In the genomic region with DNA sequence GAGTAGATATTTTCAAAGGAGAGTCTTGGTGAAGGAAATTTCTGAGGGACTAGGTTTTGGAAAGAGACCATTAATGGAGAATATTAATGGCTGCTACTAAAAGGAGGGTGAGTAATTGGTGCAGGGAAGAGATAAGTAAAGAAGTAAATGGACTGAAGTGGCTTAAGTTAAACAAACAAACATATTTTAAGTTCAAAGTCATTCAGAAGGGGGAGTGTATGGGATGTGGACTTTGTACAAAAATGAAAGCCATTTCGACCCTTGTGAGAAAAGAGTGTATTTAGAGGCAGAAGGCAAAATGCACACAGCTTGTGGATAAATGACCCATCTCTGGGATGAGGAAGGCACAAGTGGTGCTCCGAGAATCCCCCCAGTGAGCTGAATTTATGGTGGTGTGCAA, we compare ENCODE assay signal across 14 cellular contexts.
DNase-seq lines count a peak whose midpoint lies in the region; ATAC-seq, FAIRE-seq and TF ChIP-seq lines count a peak whose summit lies in the region.
"Had no signal": no experiment of that assay in that cellular context is flagged by ENCODE, and none has a peak within 500 bp of the region (broad histone marks: within the 10 kb centered on the region; RNA-seq: fewer than 3 reads in every experiment).

No MANE protein-coding gene starts in this region.

- H3K9ac ChIP-seq in astrocyte (ENCODE audit: low read length), result no peak overlapping the region
- H3K9ac ChIP-seq in mesenchymal stem cell (ENCODE audit: low read length), result no peak overlapping the region
- H3K9ac ChIP-seq in neural progenitor cell, result no peak overlapping the region
- H3K9ac ChIP-seq: GM23248 had no signal

- H3K27ac ChIP-seq in astrocyte (ENCODE audit: low read depth, low read length) (no peak overlapping the region), mesenchymal stem cell (ENCODE audit: low read length, poor library complexity, severe bottlenecking) (no peak overlapping the region), psoas muscle (no peak overlapping the region), neural progenitor cell (no peak overlapping the region)
- H3K27ac ChIP-seq: A549, GM23248 had no signal

- no peak overlapping the region for H2AFZ ChIP-seq in astrocyte (ENCODE audit: low read depth, low read length)
- H2AFZ ChIP-seq in mesenchymal stem cell (ENCODE audit: low read depth, low read length), result no peak overlapping the region
- H2AFZ ChIP-seq in neural progenitor cell (replicated peaks), result no peak overlapping the region
- H2AFZ ChIP-seq: GM23248 had no signal

- H3K79me2 ChIP-seq in astrocyte (ENCODE audit: insufficient read depth, low read length), result no peaks in the 10 kb centered on the region
- H3K79me2 ChIP-seq in neural progenitor cell (ENCODE audit: low read depth), result no peaks in the 10 kb centered on the region

- H4K20me1 ChIP-seq in astrocyte (ENCODE audit: insufficient read depth, low read length) (no peaks in the 10 kb centered on the region), neural progenitor cell (ENCODE audit: low read depth) (no peaks in the 10 kb centered on the region)

- no peak overlapping the region for H2BK15ac ChIP-seq in mesenchymal stem cell (ENCODE audit: low read depth, poor library complexity, severe bottlenecking)

- H2BK120ac ChIP-seq in mesenchymal stem cell (ENCODE audit: low read depth, low read length), result no peak overlapping the region

- H3K4me3 Mint-ChIP-seq in astrocyte (ENCODE audit: unreplicated experiment) (no peak overlapping the region), neural progenitor cell (no peak overlapping the region)
- H3K4me3 Mint-ChIP-seq: CD8-positive, alpha-beta memory T cell had no signal

- H3K27ac Mint-ChIP-seq in astrocyte (ENCODE audit: unreplicated experiment) (no peak overlapping the region), neural progenitor cell (no peak overlapping the region)
- H3K27ac Mint-ChIP-seq: CD8-positive, alpha-beta memory T cell had no signal

- no peaks in the 10 kb centered on the region for H3K9me3 ChIP-seq in astrocyte (ENCODE audit: insufficient read depth, low read depth, low read length)
- H3K9me3 ChIP-seq in mesenchymal stem cell (ENCODE audit: control insufficient read depth, low read length), result no peaks in the 10 kb centered on the region
- H3K9me3 ChIP-seq in psoas muscle, result no peaks in the 10 kb centered on the region
- H3K9me3 ChIP-seq in neural progenitor cell (ENCODE audit: low read depth), result no peaks in the 10 kb centered on the region
- H3K9me3 ChIP-seq: A549, BE2C had no signal

- no peak overlapping the region for H3K23ac ChIP-seq in mesenchymal stem cell (ENCODE audit: low read length in 2 of 2)

- H3K36me3 ChIP-seq in astrocyte (ENCODE audit: insufficient read depth, low read length), result no peaks in the 10 kb centered on the region
- H3K36me3 ChIP-seq in mesenchymal stem cell (ENCODE audit: control insufficient read depth in 1 of 2, insufficient read depth in 2 of 2, low read depth in 1 of 2, low read length in 2 of 2), result peaks cover 0 to 7% of the 10 kb centered on the region in 2 experiments
- no peaks in the 10 kb centered on the region for H3K36me3 ChIP-seq in psoas muscle (ENCODE audit: insufficient read depth in 1 of 2, low read depth in 1 of 2)
- no peaks in the 10 kb centered on the region for H3K36me3 ChIP-seq in neural progenitor cell
- H3K36me3 ChIP-seq: BE2C had no signal

- no peaks in the 10 kb centered on the region for H3F3A ChIP-seq in neural progenitor cell (ENCODE audit: low read depth)

- intact Hi-C loops in psoas muscle (cut with DNase I), result no loop called here

- no peaks in the 10 kb centered on the region for H3K79me1 ChIP-seq in mesenchymal stem cell (replicated peaks; ENCODE audit: low read length, poor library complexity, severe bottlenecking)

- H3K4me2 ChIP-seq in astrocyte (ENCODE audit: low read length) (no peak overlapping the region), mesenchymal stem cell (ENCODE audit: low read length, poor library complexity, severe bottlenecking) (no peak overlapping the region), neural progenitor cell (no peak overlapping the region)
- H3K4me2 ChIP-seq: A549 had no signal

- H3K27me3 ChIP-seq in astrocyte (ENCODE audit: insufficient read depth, low read length) (no peaks in the 10 kb centered on the region), mesenchymal stem cell (ENCODE audit: control insufficient read depth in 1 of 2, insufficient read depth in 1 of 2, low read length in 2 of 2) (no peaks in the 10 kb centered on the region), psoas muscle (ENCODE audit: insufficient read depth in 3 of 3, low read length in 2 of 3) (no peaks in the 10 kb centered on the region), neural progenitor cell (no peaks in the 10 kb centered on the region)
- H3K27me3 ChIP-seq: BE2C had no signal

- H3K4me1 Mint-ChIP-seq in astrocyte (ENCODE audit: low read depth, unreplicated experiment), result no peaks in the 10 kb centered on the region
- no peaks in the 10 kb centered on the region for H3K4me1 Mint-ChIP-seq in neural progenitor cell

- peaks cover 13% of the 10 kb centered on the region for H3K36me3 Mint-ChIP-seq in astrocyte (ENCODE audit: low read depth, unreplicated experiment)
- H3K36me3 Mint-ChIP-seq in neural progenitor cell, result no peaks in the 10 kb centered on the region

- H2BK5ac ChIP-seq in mesenchymal stem cell (ENCODE audit: low read depth, low read length, poor library complexity, severe bottlenecking), result no peak overlapping the region

- H3K9me3 Mint-ChIP-seq in astrocyte (ENCODE audit: unreplicated experiment) (peaks cover 2% of the 10 kb centered on the region), neural progenitor cell (no peaks in the 10 kb centered on the region)
- H3K9me3 Mint-ChIP-seq: CD8-positive, alpha-beta memory T cell had no signal

- no peaks in the 10 kb centered on the region for H3K27me3 Mint-ChIP-seq in astrocyte (ENCODE audit: low read depth, unreplicated experiment)
- no peaks in the 10 kb centered on the region for H3K27me3 Mint-ChIP-seq in neural progenitor cell (ENCODE audit: insufficient read depth, low read depth)

- H3K4me3 ChIP-seq in astrocyte (ENCODE audit: insufficient read depth, low read depth, low read length) (no peak overlapping the region), mesenchymal stem cell (ENCODE audit: insufficient read depth in 1 of 2, low read depth in 1 of 2, low read length in 2 of 2) (no peak overlapping the region), psoas muscle (no peak overlapping the region), neural progenitor cell (no peak overlapping the region)
- H3K4me3 ChIP-seq: A549, GM12878, GM23248 had no signal

- H2BK12ac ChIP-seq in mesenchymal stem cell (ENCODE audit: low read length in 2 of 2), result no peak overlapping the region

- no peak overlapping the region for H2AK5ac ChIP-seq in mesenchymal stem cell (ENCODE audit: low read length, severe bottlenecking)

- peak overlapping the region in 1 of 2 experiments; percentile 19 for H3K18ac ChIP-seq in mesenchymal stem cell (ENCODE audit: low read depth in 1 of 2, low read length in 2 of 2)

- DNase-seq in EH (ENCODE audit: low read depth) (peak; percentile 36), astrocyte (ENCODE audit: low read depth) (peak; percentile 16), mesenchymal stem cell (peak; percentile 14), psoas muscle (no peak), NCI-H1694 (lab: John Stamatoyannopoulos, UW) (no peak), neural progenitor cell (ENCODE audit: low spot score) (no peak)
- DNase-seq: BE2C; CD8-positive, alpha-beta memory T cell; DMS 273 treated with DMSO at 0.1 percent for 48 hours; GM23248 had no signal

- H3K14ac ChIP-seq in mesenchymal stem cell (ENCODE audit: low read length in 2 of 2), result no peak overlapping the region

- no peak for FAIRE-seq in astrocyte (lab: Jason Lieb, UNC)
- FAIRE-seq: A549, GM12878, GM18507, H54 had no signal

- TF ChIP-seq CTCF in astrocyte (IDR thresholded peaks at IDR 0.05; ENCODE audit: insufficient read depth, low read depth, low read length) (no peak), psoas muscle (IDR thresholded peaks at IDR 0.05) (no peak), neural progenitor cell (IDR thresholded peaks at IDR 0.05) (no peak)

- ATAC-seq in psoas muscle, result no peak
- ATAC-seq: A549, GM12878 had no signal

- no peaks in the 10 kb centered on the region for H3K4me1 ChIP-seq in astrocyte (ENCODE audit: insufficient read depth, low read length)
- no peaks in the 10 kb centered on the region for H3K4me1 ChIP-seq in mesenchymal stem cell (ENCODE audit: control insufficient read depth, insufficient read depth, low read depth, low read length)
- no peaks in the 10 kb centered on the region for H3K4me1 ChIP-seq in psoas muscle
- no peaks in the 10 kb centered on the region for H3K4me1 ChIP-seq in neural progenitor cell
- H3K4me1 ChIP-seq: A549, BE2C had no signal

- H4K8ac ChIP-seq in mesenchymal stem cell (ENCODE audit: low read length), result no peak overlapping the region

- no peak overlapping the region for H4K91ac ChIP-seq in mesenchymal stem cell (ENCODE audit: low read length)

- 57% methylated on average over 2 of the region's 2 CpGs for WGBS in mesenchymal stem cell
- 88 to 100% (median 91%) methylated on average over 2 of the region's 2 CpGs for WGBS in psoas muscle, 3 donors

- H3K4ac ChIP-seq in mesenchymal stem cell (ENCODE audit: low read depth in 1 of 2, low read length in 2 of 2), result no peak overlapping the region

Comparison
In these comparisons a context has a peak if more than half of its experiments do, and no peak if none do; other contexts are left out.
1. DNase-seq: peak in EH (single experiment), astrocyte (single experiment) and mesenchymal stem cell (single experiment); none in psoas muscle (0 of 2), NCI-H1694 (single experiment) and neural progenitor cell (single experiment).